In the genomic region with DNA sequence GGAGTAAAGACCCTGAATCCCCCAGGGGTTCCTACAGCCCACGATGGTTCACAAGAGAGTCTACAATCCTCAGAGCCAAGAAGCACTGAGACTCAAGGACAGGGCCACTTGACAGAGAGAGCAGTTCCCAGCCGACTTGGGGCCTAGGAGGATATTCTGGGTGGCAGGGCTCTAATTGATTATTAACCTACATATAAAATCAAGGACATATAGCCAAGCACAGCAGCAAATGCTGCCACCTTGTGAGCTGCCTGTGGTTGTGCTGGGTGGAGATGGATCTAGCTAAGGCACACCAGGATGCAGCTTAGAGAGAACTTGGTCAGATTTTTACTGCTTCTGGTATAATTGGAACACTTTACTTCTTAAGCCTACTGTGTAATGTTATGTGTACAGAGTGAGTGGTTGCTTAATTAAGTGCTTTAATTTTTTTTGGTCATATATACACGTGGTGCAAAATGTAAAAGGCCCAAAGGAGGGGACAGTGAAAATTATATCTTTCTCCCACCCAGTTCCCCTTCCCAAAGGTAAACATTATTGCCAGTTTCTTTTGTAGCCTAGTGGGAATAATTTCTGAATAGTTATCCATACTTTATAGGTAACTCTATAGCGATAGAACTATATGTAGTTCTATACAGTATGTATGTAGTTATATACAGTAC, we compare ENCODE assay signal across 8 cellular contexts.
DNase-seq lines count a peak whose midpoint lies in the region; ATAC-seq and TF ChIP-seq lines count a peak whose summit lies in the region.

No MANE protein-coding gene starts in this region.

- BruUV-seq in Caco-2 (replicated peaks; lab: Mats Ljungman, UMichigan), result no TSS peak

- in situ Hi-C loops in SK-MEL-5 (cut with HindIII; ENCODE audit: low pct_unique_long_range_greater_than_20kb, low sequenced_read_pairs), result no loop called here

- no peak for ATAC-seq in HG03469 (IDR thresholded peaks at IDR 0.05; ENCODE audit: unreplicated experiment)

- H3K9me3 ChIP-seq in Caco-2, result no peaks in the 10 kb centered on the region

- H3K4me3 ChIP-seq in Caco-2 (ENCODE audit: low read depth, low read length) (no peak overlapping the region), H7 (ENCODE audit: insufficient read depth, low read depth, low read length) (no peak overlapping the region)

- H3K27me3 ChIP-seq in Caco-2 (replicated peaks; ENCODE audit: control insufficient read depth, insufficient read depth, low read length) (no peaks in the 10 kb centered on the region), H7 (ENCODE audit: control insufficient read depth, insufficient read depth, low read length) (no peaks in the 10 kb centered on the region; the same call in 1 of the 2 replicates)

- no peaks in the 10 kb centered on the region for H3K27me3 Mint-ChIP-seq in Caco-2 (ENCODE audit: insufficient read depth, unreplicated experiment)
- no peaks in the 10 kb centered on the region for H3K27me3 Mint-ChIP-seq in activated naive CD8-positive, alpha-beta T cell treated with anti-CD3 and anti-CD28 coated beads for 36 hours

- TF ChIP-seq CTCF in Caco-2 (IDR thresholded peaks at IDR 0.05; ENCODE audit: insufficient read depth in 1 of 2, low read depth in 1 of 2, low read length in 1 of 2, severe bottlenecking in 1 of 2, unreplicated experiment in 1 of 2), result peak; percentile 68 to 87

- H3K27ac Mint-ChIP-seq in Caco-2 (ENCODE audit: unreplicated experiment), result peak overlapping the region; percentile 51
- peak overlapping the region; percentile 95 for H3K27ac Mint-ChIP-seq in activated naive CD8-positive, alpha-beta T cell treated with anti-CD3 and anti-CD28 coated beads for 36 hours

- H3K4me1 Mint-ChIP-seq in Caco-2 (ENCODE audit: low read depth, unreplicated experiment), result peaks cover 35% of the 10 kb centered on the region
- H3K4me1 Mint-ChIP-seq in activated naive CD8-positive, alpha-beta T cell treated with anti-CD3 and anti-CD28 coated beads for 36 hours, result peaks cover 70% of the 10 kb centered on the region

- DNase-seq in Caco-2, result peak; percentile 69 to 77
- peak; percentile 48 for DNase-seq in H7
- DNase-seq in SK-MEL-5 (ENCODE audit: low read depth, low spot score), result peak; percentile 38
- peak; percentile 44 for DNase-seq in activated naive CD8-positive, alpha-beta T cell treated with anti-CD3 and anti-CD28 coated beads for 36 hours
- peak; percentile 79 for DNase-seq in left kidney (ENCODE audit: low read depth, low spot score)
- peak; percentile 57 for DNase-seq in stimulated activated naive CD4-positive, alpha-beta T cell treated with Interleukin-2 at 50 U/mL for 16 hours (lab: John Stamatoyannopoulos, UW)
- no peak for DNase-seq in HuH-7.5 (ENCODE audit: low spot score)

- H3K4me3 Mint-ChIP-seq in Caco-2 (ENCODE audit: unreplicated experiment), result no peak overlapping the region
- peak overlapping the region; percentile 55 for H3K4me3 Mint-ChIP-seq in activated naive CD8-positive, alpha-beta T cell treated with anti-CD3 and anti-CD28 coated beads for 36 hours

- CTCF ChIA-PET in Caco-2 (lab: Charles Lee), result interaction anchor here (0.7 to 1.1 kb wide), 13 partner anchors 22 to 212 kb away, joined by 3 to 16 read pairs (median 3); partner anchors contain the start of gene IQGAP2

- intact Hi-C loops in Caco-2 (cut with micrococcal nuclease; ENCODE audit: unreplicated experiment), result loop anchor here (1.0 kb wide), 3 partner anchors 61 to 206 kb away; partner anchors contain the start of gene IQGAP2

- POLR2A ChIA-PET in Caco-2 (lab: Charles Lee), result interaction anchor here (0.7 kb wide), 1 partner anchor 142 kb away, joined by 7 read pairs; no protein-coding TSS in a partner anchor

- H3K4me1 ChIP-seq in Caco-2, result peaks cover 76% of the 10 kb centered on the region

- H3K36me3 ChIP-seq in Caco-2 (ENCODE audit: control insufficient read depth, insufficient read depth, low read length) (no peaks in the 10 kb centered on the region), H7 (replicated peaks; ENCODE audit: control insufficient read depth, insufficient read depth, low read length) (no peaks in the 10 kb centered on the region)

- peaks cover 26% of the 10 kb centered on the region for H3K36me3 Mint-ChIP-seq in Caco-2 (ENCODE audit: insufficient read depth, unreplicated experiment)
- H3K36me3 Mint-ChIP-seq in activated naive CD8-positive, alpha-beta T cell treated with anti-CD3 and anti-CD28 coated beads for 36 hours, result no peaks in the 10 kb centered on the region

- no peaks in the 10 kb centered on the region for H3K9me3 Mint-ChIP-seq in Caco-2 (ENCODE audit: unreplicated experiment)
- H3K9me3 Mint-ChIP-seq in activated naive CD8-positive, alpha-beta T cell treated with anti-CD3 and anti-CD28 coated beads for 36 hours, result no peaks in the 10 kb centered on the region
